18 cellular contexts compared by ENCODE assay signal in genomic region chr4:15344041-15344440, GRCh38.
DNase-seq lines count a peak whose midpoint lies in the region; ATAC-seq, FAIRE-seq and TF ChIP-seq lines count a peak whose summit lies in the region.
"Had no signal": no experiment of that assay in that cellular context is flagged by ENCODE, and none has a peak within 500 bp of the region (broad histone marks: within the 10 kb centered on the region; RNA-seq: fewer than 3 reads in every experiment).

No MANE protein-coding gene starts in this region.

- H3K9ac ChIP-seq in HepG2 (ENCODE audit: insufficient read depth, low read depth, low read length) = no peak overlapping the region
- H3K9ac ChIP-seq: neural progenitor cell had no signal

- intact Hi-C loops in HepG2 (cut with micrococcal nuclease; ENCODE audit: unreplicated experiment) = no loop called here

- H3K4me3 Mint-ChIP-seq in HFFc6 = no peak overlapping the region
- H3K4me3 Mint-ChIP-seq: activated naive CD8-positive, alpha-beta T cell treated with anti-CD3 and anti-CD28 coated beads, Interleukin-2, amount 50 U/mL, for 24 hours; neural progenitor cell had no signal

- H3K27me3 Mint-ChIP-seq in HFFc6 (ENCODE audit: insufficient read depth) = peaks cover 31% of the 10 kb centered on the region

- POLR2A ChIA-PET in HepG2 (lab: Yijun Ruan, JAX) = no interaction called here

- whole genome bisulfite sequencing in hepatocyte (ENCODE audit: low lambda C conversion rate, missing lambda C conversion rate) = 45% methylated on average over 2 of the region's 2 CpGs
- 12% methylated on average over 2 of the region's 2 CpGs for WGBS in HepG2 (ENCODE audit: low lambda C conversion rate)

- H3K27ac Mint-ChIP-seq in HFFc6 = no peak overlapping the region
- H3K27ac Mint-ChIP-seq: activated naive CD8-positive, alpha-beta T cell treated with anti-CD3 and anti-CD28 coated beads, Interleukin-2, amount 50 U/mL, for 24 hours; IgD-negative memory B cell; neural progenitor cell had no signal

- H3K27me3 ChIP-seq in bronchial epithelial cell (ENCODE audit: control insufficient read depth, insufficient read depth, low read length) (no peaks in the 10 kb centered on the region), hepatocyte (no peaks in the 10 kb centered on the region), HepG2 (ENCODE audit: control insufficient read depth in 1 of 2, insufficient read depth in 2 of 2, low read length in 2 of 2) (peaks cover 0 to 4% of the 10 kb centered on the region in 2 experiments; a peak in 3 of 5 replicates)
- H3K27me3 ChIP-seq: neural progenitor cell had no signal

- H3K4me1 ChIP-seq in hepatocyte (ENCODE audit: insufficient read depth) = peaks cover 33% of the 10 kb centered on the region
- H3K4me1 ChIP-seq in HepG2 (ENCODE audit: insufficient read depth, low read length) = peaks cover 9% of the 10 kb centered on the region; the same call in 1 of the 2 replicates
- H3K4me1 ChIP-seq: neural progenitor cell had no signal

- no peaks in the 10 kb centered on the region for H3K36me3 Mint-ChIP-seq in HFFc6 (ENCODE audit: low read depth)
- H3K36me3 Mint-ChIP-seq: IgD-negative memory B cell, neural progenitor cell had no signal

- TF ChIP-seq CTCF in HFFc6 (IDR thresholded peaks at IDR 0.05) (no peak), bronchial epithelial cell (IDR thresholded peaks at IDR 0.05; ENCODE audit: insufficient read depth, low read length, severe bottlenecking) (no peak), hepatocyte (IDR thresholded peaks at IDR 0.05; ENCODE audit: poor library complexity) (no peak), HepG2 (CRISPR knock-in tag; IDR thresholded peaks at IDR 0.05) (no peak)

- H3K4me1 Mint-ChIP-seq in HFFc6 (ENCODE audit: low read depth) = peaks cover 14% of the 10 kb centered on the region
- H3K4me1 Mint-ChIP-seq: activated naive CD8-positive, alpha-beta T cell treated with anti-CD3 and anti-CD28 coated beads, Interleukin-2, amount 50 U/mL, for 24 hours; IgD-negative memory B cell had no signal

- BruUV-seq in HepG2 (replicated peaks; lab: Mats Ljungman, UMichigan) = no TSS peak

- no peak for TF ChIP-seq POLR2A in HepG2 (IDR thresholded peaks at IDR 0.05; ENCODE audit: insufficient read depth in 1 of 2, low read depth in 2 of 2, low read length in 2 of 2)

- H3K27ac ChIP-seq in hepatocyte (no peak overlapping the region), HepG2 (ENCODE audit: extremely low read length, insufficient read depth, low read length) (no peak overlapping the region)
- H3K27ac ChIP-seq: neural progenitor cell had no signal

- DNase-seq in AG08396 (ENCODE audit: low spot score) (peak; percentile 50), HFFc6 (peak; percentile 42), bronchial epithelial cell (ENCODE audit: low read depth) (peak; percentile 84), hepatocyte (ENCODE audit: low spot score) (no peak), HepG2 (ENCODE audit: low spot score) (no peak), RCC 7860 (ENCODE audit: low spot score) (no peak), NCI-H1930 (lab: John Stamatoyannopoulos, UW) (no peak), activated gamma-delta T cell treated with Interleukin-2 at 50 U/mL for 16 hours (no peak)
- DNase-seq: activated CD4-positive, alpha-beta T cell treated with anti-CD3 and anti-CD28 coated beads, Interleukin-2, amount 50 U/mL, for 1 hour; activated naive CD8-positive, alpha-beta T cell treated with anti-CD3 and anti-CD28 coated beads, Interleukin-2, amount 50 U/mL, for 24 hours; cortex of kidney; NCI-H1092 treated with DMSO at 0.1 percent for 48 hours; SIG-M5; stimulated activated CD4-positive, alpha-beta T cell treated with anti-CD3 and anti-CD28 coated beads, Interleukin-2, amount 100 ng/mL, for 24 hours had no signal

- H3K4me2 ChIP-seq in hepatocyte (peak overlapping the region; percentile 31), HepG2 (ENCODE audit: low read depth, low read length) (no peak overlapping the region)
- H3K4me2 ChIP-seq: neural progenitor cell had no signal

- H3K9me2 ChIP-seq in hepatocyte (replicated peaks; ENCODE audit: insufficient read depth) = no peaks in the 10 kb centered on the region

- FAIRE-seq in bronchial epithelial cell (lab: Jason Lieb, UNC) = peak; percentile 88
- FAIRE-seq in HepG2 (lab: Jason Lieb, UNC) = no peak
- FAIRE-seq in RCC 7860 (lab: Jason Lieb, UNC) = no peak
- FAIRE-seq: H1 had no signal

- no peaks in the 10 kb centered on the region for H3K36me3 ChIP-seq in bronchial epithelial cell (ENCODE audit: control insufficient read depth, insufficient read depth, low read length)
- H3K36me3 ChIP-seq in hepatocyte (replicated peaks; ENCODE audit: insufficient read depth, low read depth) = no peaks in the 10 kb centered on the region
- H3K36me3 ChIP-seq in HepG2 (replicated peaks in 1 of 2; ENCODE audit: control insufficient read depth in 1 of 2, insufficient read depth in 2 of 2, low read length in 2 of 2) = no peaks in the 10 kb centered on the region
- H3K36me3 ChIP-seq: neural progenitor cell had no signal

- no peaks in the 10 kb centered on the region for H3K9me3 ChIP-seq in hepatocyte (ENCODE audit: low read depth)
- H3K9me3 ChIP-seq in HepG2 (ENCODE audit: low read length) = no peaks in the 10 kb centered on the region

- no peaks in the 10 kb centered on the region for H3K9me3 Mint-ChIP-seq in HFFc6
- H3K9me3 Mint-ChIP-seq: activated naive CD8-positive, alpha-beta T cell treated with anti-CD3 and anti-CD28 coated beads, Interleukin-2, amount 50 U/mL, for 24 hours; IgD-negative memory B cell; neural progenitor cell had no signal

- CTCF ChIA-PET in HepG2 (lab: Yijun Ruan, JAX; ENCODE audit: low intra/inter-chr PET ratio, low total read pairs) = no interaction called here

- in situ Hi-C loops in HepG2 (cut with HindIII; ENCODE audit: extremely low pct_ligation_motif_present, low pct_unique_long_range_greater_than_20kb) = no loop called here

- ATAC-seq in HepG2 = no peak
- ATAC-seq: activated naive CD8-positive, alpha-beta T cell treated with anti-CD3 and anti-CD28 coated beads, Interleukin-2, amount 50 U/mL, for 24 hours; esophagus mucosa had no signal

- no peaks in the 10 kb centered on the region for H3K79me2 ChIP-seq in hepatocyte
- H3K79me2 ChIP-seq in HepG2 (ENCODE audit: insufficient read depth, low read length) = no peaks in the 10 kb centered on the region

- no peak overlapping the region for H2AFZ ChIP-seq in hepatocyte
- no peak overlapping the region for H2AFZ ChIP-seq in HepG2 (ENCODE audit: low read length)
- H2AFZ ChIP-seq: neural progenitor cell had no signal

- TF ChIP-seq EP300 in HepG2 (IDR thresholded peaks at IDR 0.05; ENCODE audit: low read depth in 2 of 2, low read length in 2 of 2) (no peak), HepG2 (CRISPR knock-in tag; IDR thresholded peaks at IDR 0.05; ENCODE audit: borderline replicate concordance) (no peak)

- H3K4me3 ChIP-seq in bronchial epithelial cell (ENCODE audit: low read depth, low read length) = no peak overlapping the region
- no peak overlapping the region for H3K4me3 ChIP-seq in hepatocyte
- no peak overlapping the region for H3K4me3 ChIP-seq in HepG2 (replicated peaks in 1 of 3; ENCODE audit: insufficient read depth in 1 of 3, low read depth in 2 of 3, low read length in 3 of 3)
- H3K4me3 ChIP-seq: neural progenitor cell had no signal

- no peak for TF ChIP-seq RAD21 in HepG2 (CRISPR knock-in tag; IDR thresholded peaks at IDR 0.05)

- H4K20me1 ChIP-seq in hepatocyte (ENCODE audit: insufficient read depth, poor library complexity, severe bottlenecking) (no peaks in the 10 kb centered on the region), HepG2 (ENCODE audit: insufficient read depth, low read length) (no peaks in the 10 kb centered on the region)

TF ChIP-seq in HepG2, 621 proteins besides CTCF, POLR2A, EP300 and RAD21:
- TF ChIP-seq DDIT3 (CRISPR knock-in tag; IDR thresholded peaks at IDR 0.05) (no peak), ZNF713 (CRISPR knock-in tag; IDR thresholded peaks at IDR 0.05) (no peak), FOXJ3 (CRISPR knock-in tag; IDR thresholded peaks at IDR 0.05; ENCODE audit: borderline replicate concordance) (no peak), ETV5 (CRISPR knock-in tag; IDR thresholded peaks at IDR 0.05; ENCODE audit: borderline replicate concordance) (no peak), ZNF746 (CRISPR knock-in tag; IDR thresholded peaks at IDR 0.05) (no peak), ZBTB21 (CRISPR knock-in tag; IDR thresholded peaks at IDR 0.05) (no peak), SIN3A (IDR thresholded peaks at IDR 0.05; ENCODE audit: borderline replicate concordance, low read depth, low read length) (no peak), ZNF337 (CRISPR knock-in tag; IDR thresholded peaks at IDR 0.05; ENCODE audit: borderline replicate concordance, low read depth) (no peak), PLRG1 (conservative IDR thresholded peaks at IDR 0.05) (no peak), ZNF33A (CRISPR knock-in tag; IDR thresholded peaks at IDR 0.05; ENCODE audit: borderline replicate concordance) (no peak)

Comparison
In these comparisons a context has a peak if more than half of its experiments do, and no peak if none do; other contexts are left out.
1. DNase-seq: peak in AG08396 (single experiment), HFFc6 (single experiment) and bronchial epithelial cell (single experiment); none in hepatocyte (single experiment), HepG2 (single experiment), RCC 7860 (single experiment), NCI-H1930 (0 of 2) and activated gamma-delta T cell treated with Interleukin-2 at 50 U/mL for 16 hours (single experiment).